In the genomic region with DNA sequence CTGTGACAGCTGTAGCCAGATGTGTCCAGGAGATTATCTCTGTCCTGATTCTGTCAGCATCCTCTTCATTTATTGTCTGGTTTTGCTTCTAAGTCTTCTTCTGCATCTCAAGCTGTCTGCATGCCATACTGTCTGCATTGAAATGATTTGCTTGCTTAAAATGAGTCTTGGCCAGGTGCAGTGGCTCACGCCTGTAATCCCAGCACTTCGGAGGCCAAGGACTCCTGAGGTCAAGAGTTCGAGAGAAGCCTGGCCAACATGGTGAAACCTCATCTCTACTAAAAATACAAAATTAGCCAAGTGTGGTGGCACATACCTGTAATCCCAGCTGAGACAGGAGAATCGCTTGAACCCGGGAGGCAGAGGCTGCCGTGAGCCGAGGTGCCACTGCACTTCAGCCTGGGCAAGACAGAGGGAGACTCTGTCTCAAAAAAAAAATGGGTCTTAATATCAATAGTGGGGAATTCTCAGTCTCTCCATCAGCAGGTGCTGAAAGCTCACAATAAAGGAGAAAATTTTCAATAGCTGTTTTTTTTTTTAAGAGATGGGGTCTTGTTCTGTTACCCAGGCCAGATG, we compare ENCODE assay signal across 1 cellular context.
TF ChIP-seq lines count a peak whose summit lies in the region.

No MANE protein-coding gene starts in this region.

TF ChIP-seq in GM12878, 131 proteins besides CTCF, POLR2A, EP300 and RAD21:
- TF ChIP-seq, protein P1, sequence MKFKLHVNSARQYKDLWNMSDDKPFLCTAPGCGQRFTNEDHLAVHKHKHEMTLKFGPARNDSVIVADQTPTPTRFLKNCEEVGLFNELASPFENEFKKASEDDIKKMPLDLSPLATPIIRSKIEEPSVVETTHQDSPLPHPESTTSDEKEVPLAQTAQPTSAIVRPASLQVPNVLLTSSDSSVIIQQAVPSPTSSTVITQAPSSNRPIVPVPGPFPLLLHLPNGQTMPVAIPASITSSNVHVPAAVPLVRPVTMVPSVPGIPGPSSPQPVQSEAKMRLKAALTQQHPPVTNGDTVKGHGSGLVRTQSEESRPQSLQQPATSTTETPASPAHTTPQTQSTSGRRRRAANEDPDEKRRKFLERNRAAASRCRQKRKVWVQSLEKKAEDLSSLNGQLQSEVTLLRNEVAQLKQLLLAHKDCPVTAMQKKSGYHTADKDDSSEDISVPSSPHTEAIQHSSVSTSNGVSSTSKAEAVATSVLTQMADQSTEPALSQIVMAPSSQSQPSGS (IDR thresholded peaks at IDR 0.05; ENCODE audit: low read length), result no peak
- TF ChIP-seq RCOR1 (conservative IDR thresholded peaks at IDR 0.05; ENCODE audit: low read depth, low read length) (no peak), TCF7 (IDR thresholded peaks at IDR 0.05; ENCODE audit: borderline replicate concordance) (no peak), TCF12 (IDR thresholded peaks at IDR 0.05; ENCODE audit: low read depth, low read length) (no peak), REST (IDR thresholded peaks at IDR 0.05; ENCODE audit: low read depth, low read length) (no peak), CHD4 (IDR thresholded peaks at IDR 0.05) (no peak)
- TF ChIP-seq, protein P2, sequence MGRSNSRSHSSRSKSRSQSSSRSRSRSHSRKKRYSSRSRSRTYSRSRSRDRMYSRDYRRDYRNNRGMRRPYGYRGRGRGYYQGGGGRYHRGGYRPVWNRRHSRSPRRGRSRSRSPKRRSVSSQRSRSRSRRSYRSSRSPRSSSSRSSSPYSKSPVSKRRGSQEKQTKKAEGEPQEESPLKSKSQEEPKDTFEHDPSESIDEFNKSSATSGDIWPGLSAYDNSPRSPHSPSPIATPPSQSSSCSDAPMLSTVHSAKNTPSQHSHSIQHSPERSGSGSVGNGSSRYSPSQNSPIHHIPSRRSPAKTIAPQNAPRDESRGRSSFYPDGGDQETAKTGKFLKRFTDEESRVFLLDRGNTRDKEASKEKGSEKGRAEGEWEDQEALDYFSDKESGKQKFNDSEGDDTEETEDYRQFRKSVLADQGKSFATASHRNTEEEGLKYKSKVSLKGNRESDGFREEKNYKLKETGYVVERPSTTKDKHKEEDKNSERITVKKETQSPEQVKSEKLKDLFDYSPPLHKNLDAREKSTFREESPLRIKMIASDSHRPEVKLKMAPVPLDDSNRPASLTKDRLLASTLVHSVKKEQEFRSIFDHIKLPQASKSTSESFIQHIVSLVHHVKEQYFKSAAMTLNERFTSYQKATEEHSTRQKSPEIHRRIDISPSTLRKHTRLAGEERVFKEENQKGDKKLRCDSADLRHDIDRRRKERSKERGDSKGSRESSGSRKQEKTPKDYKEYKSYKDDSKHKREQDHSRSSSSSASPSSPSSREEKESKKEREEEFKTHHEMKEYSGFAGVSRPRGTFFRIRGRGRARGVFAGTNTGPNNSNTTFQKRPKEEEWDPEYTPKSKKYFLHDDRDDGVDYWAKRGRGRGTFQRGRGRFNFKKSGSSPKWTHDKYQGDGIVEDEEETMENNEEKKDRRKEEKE (IDR thresholded peaks at IDR 0.05), result no peak
